8 cellular contexts compared by ENCODE assay signal in genomic region chr1:92476071-92476607, GRCh38. TPM values are rescaled to one million over a fixed set of nuclear protein-coding genes. Genes with fewer than 3 reads are reported as not detected.
A peak's percentile ranks its signal among the peaks of the same experiment; 100 is the strongest.
DNase-seq lines count a peak whose midpoint lies in the region; ATAC-seq and TF ChIP-seq lines count a peak whose summit lies in the region.

No MANE protein-coding gene starts in this region.

- DNase-seq in COLO668 (lab: John Stamatoyannopoulos, UW; ENCODE audit: unreplicated experiment), result peak; percentile 22
- peak; percentile 27 for DNase-seq in activated CD4-positive, alpha-beta T cell treated with anti-CD3 and anti-CD28 coated beads for 1 hour
- peak; percentile 14 to 24 for DNase-seq in left colon
- no peak for DNase-seq in heart right ventricle
- no peak for DNase-seq in NCI-H146 treated with DMSO at 0.1 percent for 48 hours (lab: John Stamatoyannopoulos, UW; ENCODE audit: unreplicated experiment)
- DNase-seq in occipital lobe (lab: John Stamatoyannopoulos, UW), result no peak

- H3K27me3 ChIP-seq in heart right ventricle, result peaks cover 9 to 32% (median 24%) of the 10 kb centered on the region in 7 donors

- H3K9me3 ChIP-seq in heart right ventricle, result no peaks in the 10 kb centered on the region

- no peak for TF ChIP-seq CTCF in heart right ventricle (IDR thresholded peaks at IDR 0.05)

- H3K36me3 ChIP-seq in heart right ventricle, result no peaks in the 10 kb centered on the region

- WGBS in heart right ventricle, 2 donors, result 57% methylated on average over 11 of the region's 11 CpGs

- peak; percentile 40 for ATAC-seq in HG02870 (IDR thresholded peaks at IDR 0.05; ENCODE audit: unreplicated experiment)
- ATAC-seq in left colon, result no peak
- ATAC-seq in GM21381 (IDR thresholded peaks at IDR 0.05; ENCODE audit: unreplicated experiment), result no peak
- ATAC-seq in heart right ventricle, result no peak

- no peak overlapping the region for H3K4me3 ChIP-seq in heart right ventricle

- intact Hi-C loops in left colon (cut with DNase I, micrococcal nuclease) (no loop called here), heart right ventricle (cut with DNase I) (no loop called here)

- peak overlapping the region in 1 of 10 donors; percentile 26 for H3K27ac ChIP-seq in heart right ventricle

- H3K4me1 ChIP-seq in heart right ventricle, result peaks cover under 1 to 11% (median 5%) of the 10 kb centered on the region in 9 donors

RNA-seq across cellular contexts. Expression of gene GFI1, which starts 10.6 kb away (rescaled TPM):
- total RNA-seq in left colon (1 to 10 TPM; 8.2 to 9.2 TPM), heart right ventricle (1 to 10 TPM in 1 of 10 donors, under 1 TPM in 6, not detected in 3; 0.10 to 1.3 (median 0.18) TPM), occipital lobe (not detected)
- polyA plus RNA-seq in heart right ventricle, result under 1 TPM; 0.09 to 0.15 TPM

Comparison
In these comparisons a context has a peak if more than half of its experiments do, and no peak if none do; other contexts are left out.
1. DNase-seq: peak in COLO668 (single experiment), activated CD4-positive, alpha-beta T cell treated with anti-CD3 and anti-CD28 coated beads for 1 hour (single experiment) and left colon (2 of 2); none in heart right ventricle (0 of 2), NCI-H146 treated with DMSO at 0.1 percent for 48 hours (single experiment) and occipital lobe (single experiment).